Comparison of ENCODE assay signal across 1 cellular context in genomic region chr9:79673614-79674013, GRCh38.
TF ChIP-seq lines count a peak whose summit lies in the region.

No MANE protein-coding gene starts in this region.

TF ChIP-seq in GM23338, 12 proteins besides CTCF, POLR2A, EP300 and RAD21:
- TF ChIP-seq ZNF462 (CRISPR knock-in tag; IDR thresholded peaks at IDR 0.05) (no peak), ZNF114 (CRISPR knock-in tag; IDR thresholded peaks at IDR 0.05) (no peak), CREB1 (CRISPR knock-in tag; IDR thresholded peaks at IDR 0.05; ENCODE audit: low read depth) (no peak), STAT1 (IDR thresholded peaks at IDR 0.05; ENCODE audit: unreplicated experiment) (no peak), EZH2 (IDR thresholded peaks at IDR 0.05; ENCODE audit: low read depth, unreplicated experiment) (no peak), JUNB (IDR thresholded peaks at IDR 0.05; ENCODE audit: unreplicated experiment) (no peak), REST (IDR thresholded peaks at IDR 0.05; ENCODE audit: unreplicated experiment) (no peak), NANOG (IDR thresholded peaks at IDR 0.05; ENCODE audit: borderline replicate concordance) (no peak), EZH2phosphoT487 (IDR thresholded peaks at IDR 0.05; ENCODE audit: unreplicated experiment) (no peak), ETS1 (IDR thresholded peaks at IDR 0.05) (no peak), ZNF331 (CRISPR knock-in tag; IDR thresholded peaks at IDR 0.05; ENCODE audit: low read depth) (no peak), POLR2AphosphoS5 (IDR thresholded peaks at IDR 0.05; ENCODE audit: low read depth) (no peak)
